Comparison of ENCODE assay signal across 10 cellular contexts in the genomic region with DNA sequence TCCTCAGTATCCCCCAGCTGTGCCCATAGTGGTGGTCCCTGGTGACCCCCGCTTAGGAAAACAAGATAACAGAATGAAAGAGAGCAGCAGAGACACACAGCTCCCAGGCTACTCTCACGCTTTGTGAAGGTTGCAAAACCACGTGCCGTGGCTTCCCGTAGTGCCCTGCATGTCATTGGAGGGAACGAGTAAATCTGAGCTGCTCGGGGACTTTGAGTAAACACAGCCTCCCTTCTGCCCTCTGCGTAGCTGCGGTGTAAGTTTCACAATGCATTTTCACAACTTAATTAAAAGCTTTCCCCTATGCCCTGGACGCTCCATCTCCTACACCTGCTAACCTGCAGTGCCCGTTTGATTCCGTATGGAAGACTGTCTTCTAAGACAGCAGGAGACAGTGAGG.
A peak's percentile ranks its signal among the peaks of the same experiment; 100 is the strongest.
DNase-seq lines count a peak whose midpoint lies in the region; ATAC-seq and TF ChIP-seq lines count a peak whose summit lies in the region.
"Had no signal": no experiment of that assay in that cellular context is flagged by ENCODE, and none has a peak within 500 bp of the region (broad histone marks: within the 10 kb centered on the region; RNA-seq: fewer than 3 reads in every experiment).

No MANE protein-coding gene starts in this region.

- H3K4me3 ChIP-seq in dorsolateral prefrontal cortex (peak overlapping the region in 54 of 59 donors; percentile 1 to 72 (median 51)), lower lobe of right lung (no peak overlapping the region), testis (no peak overlapping the region)

- TF ChIP-seq POLR2A in testis (IDR thresholded peaks at IDR 0.05) = no peak

- CTCF ChIA-PET in GM10248 (lab: Yijun Ruan, JAX) = interaction anchor here (1.1 to 1.5 kb wide), 3 partner anchors 10 to 13 kb away, joined by 3 to 5 read pairs (median 3); no protein-coding TSS in a partner anchor

- TF ChIP-seq CTCF in dorsolateral prefrontal cortex (IDR thresholded peaks at IDR 0.05 in 54 of 56, conservative IDR thresholded peaks at IDR 0.05 in 2 of 56; ENCODE audit: low read depth in 1 of 56, partially characterized antibody in 56 of 56) (no peak), lower lobe of right lung (IDR thresholded peaks at IDR 0.05) (no peak), testis (IDR thresholded peaks at IDR 0.05) (no peak), GM10248 (IDR thresholded peaks at IDR 0.05; ENCODE audit: control extremely low read depth, extremely low read depth, low read depth, missing control alignments) (no peak)

- 26 to 39% methylated on average over 12 of the region's 12 CpGs for WGBS in testis, 2 donors

- no peaks in the 10 kb centered on the region for H3K27me3 ChIP-seq in dorsolateral prefrontal cortex
- H3K27me3 ChIP-seq in lower lobe of right lung (ENCODE audit: low read depth) = peaks cover 3% of the 10 kb centered on the region
- no peaks in the 10 kb centered on the region for H3K27me3 ChIP-seq in testis

- peak; percentile 79 for DNase-seq in NCI-H82 (lab: John Stamatoyannopoulos, UW)
- peak in 3 of 10 donors; percentile 47 to 62 (median 53) for DNase-seq in dorsolateral prefrontal cortex
- peak; percentile 79 for DNase-seq in lower lobe of right lung
- DNase-seq in testis = peak; percentile 64
- DNase-seq in RPMI8226 = no peak
- no peak for DNase-seq in foreskin melanocyte
- no peak for DNase-seq in activated CD4-positive, alpha-beta T cell treated with anti-CD3 and anti-CD28 coated beads for 4 hours
- no peak for DNase-seq in GM10248 (ENCODE audit: extremely low spot score)
- DNase-seq: activated naive CD4-positive, alpha-beta T cell treated with anti-CD3 and anti-CD28 coated beads for 36 hours; NK-92 treated with Interleukin-12 subunit alpha and Interleukin-12 subunit beta, amount 100 ng/mL, for 24 hours had no signal

- H3K9me3 ChIP-seq in lower lobe of right lung = no peaks in the 10 kb centered on the region
- no peaks in the 10 kb centered on the region for H3K9me3 ChIP-seq in testis

- H3K27ac ChIP-seq in dorsolateral prefrontal cortex (peak overlapping the region in 57 of 59 donors; percentile 28 to 96 (median 87)), lower lobe of right lung (peak overlapping the region; percentile 25), testis (no peak overlapping the region)

- H3K4me1 ChIP-seq in lower lobe of right lung = peaks cover 32% of the 10 kb centered on the region
- H3K4me1 ChIP-seq in testis = peaks cover 11% of the 10 kb centered on the region

- peak; percentile 54 to 75 for ATAC-seq in lower lobe of right lung

- intact Hi-C loops in dorsolateral prefrontal cortex (cut with DNase I) = no loop called here
- intact Hi-C loops in lower lobe of right lung (cut with DNase I) = no loop called here
- intact Hi-C loops in testis (cut with DNase I; ENCODE audit: low total_unique reads) = no loop called here

- H3K36me3 ChIP-seq in lower lobe of right lung (no peaks in the 10 kb centered on the region), testis (ENCODE audit: low read depth, missing control alignments) (no peaks in the 10 kb centered on the region)

- POLR2A ChIA-PET in GM10248 (lab: Yijun Ruan, JAX) = no interaction called here

Comparison
In these comparisons a context has a peak if more than half of its experiments do, and no peak if none do; other contexts are left out.
1. DNase-seq: peak in NCI-H82 (single experiment), lower lobe of right lung (single experiment) and testis (single experiment); none in RPMI8226 (single experiment), foreskin melanocyte (single experiment), activated CD4-positive, alpha-beta T cell treated with anti-CD3 and anti-CD28 coated beads for 4 hours (0 of 2) and GM10248 (single experiment).
2. H3K27ac ChIP-seq: peak in dorsolateral prefrontal cortex (57 of 59) and lower lobe of right lung (single experiment); none in testis (0 of 2).
3. H3K4me3 ChIP-seq: peak in dorsolateral prefrontal cortex (54 of 59); none in lower lobe of right lung (single experiment) and testis (0 of 2).